In the genomic region with DNA sequence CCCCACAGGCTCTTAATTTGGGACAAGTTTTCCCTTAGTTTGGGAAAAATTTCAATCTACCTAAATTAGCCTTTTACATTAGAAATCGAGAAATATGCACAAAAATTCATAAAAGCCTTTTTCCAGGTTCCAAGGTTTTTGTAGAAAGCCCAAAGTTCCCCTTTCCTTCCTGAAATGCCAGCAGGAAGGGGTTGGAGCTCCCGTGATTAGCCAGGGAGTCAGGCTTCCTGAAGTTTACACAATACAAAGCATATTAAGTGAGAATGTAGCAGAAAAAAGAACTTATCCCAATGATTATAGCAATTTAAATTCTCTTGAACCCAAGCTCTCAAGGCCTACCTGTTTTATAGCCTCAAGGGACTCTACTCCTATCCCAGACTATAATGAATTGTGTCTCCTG, we compare ENCODE assay signal across 15 cellular contexts.
"Had no signal": no experiment of that assay in that cellular context is flagged by ENCODE, and none has a peak within 500 bp of the region (broad histone marks: within the 10 kb centered on the region; RNA-seq: fewer than 3 reads in every experiment).

No MANE protein-coding gene starts in this region.

- H3K36me3 ChIP-seq: lower lobe of right lung, neural progenitor cell, pancreas, suprapubic skin had no signal

- H3K27me3 Mint-ChIP-seq: type B pancreatic cell had no signal

- H3K9me3 ChIP-seq: gastroesophageal sphincter, heart right ventricle, lower lobe of right lung, pancreas, SJSA1, suprapubic skin had no signal

- H3K4me3 ChIP-seq: gastroesophageal sphincter, heart right ventricle, lower lobe of right lung, neural progenitor cell, pancreas, SJSA1, suprapubic skin had no signal

- H3K27ac Mint-ChIP-seq: activated T-helper 2 cell treated with anti-CD3 and anti-CD28 coated beads, Interferon-gamma antibody, Interleukin-2, Interleukin-4, amounts not matched to agents 10 μg/mL and 5 μg/mL and 100 μg/mL, durations not matched to agents 14 hours and 24 hours and 36 hours; T-helper 2 cell treated with Interferon-gamma antibody and Interleukin-4, amounts not matched to agents 5 μg/mL and 100 μg/mL, for 36 hours; type B pancreatic cell had no signal

- H3K27me3 ChIP-seq: gastroesophageal sphincter, heart right ventricle, neural progenitor cell, pancreas, SJSA1, suprapubic skin had no signal

- ATAC-seq: gastroesophageal sphincter, heart right ventricle, left cardiac atrium, lower lobe of right lung had no signal

- H3K4me3 Mint-ChIP-seq: activated naive CD4-positive, alpha-beta T cell treated with anti-CD3 and anti-CD28 coated beads for 36 hours; neural progenitor cell; T-helper 2 cell treated with Interferon-gamma antibody and Interleukin-4, amounts not matched to agents 5 μg/mL and 100 μg/mL, for 36 hours; type B pancreatic cell had no signal

- H3K27ac ChIP-seq: lower lobe of right lung, neural progenitor cell, pancreas, SJSA1, suprapubic skin had no signal

- DNase-seq: activated CD4-positive, alpha-beta T cell treated with anti-CD3 and anti-CD28 coated beads, Interleukin-2, amount 50 U/mL, for 1 hour; activated naive CD4-positive, alpha-beta T cell treated with anti-CD3 and anti-CD28 coated beads for 36 hours; heart right ventricle; stimulated activated CD4-positive, alpha-beta T cell treated with anti-CD3 and anti-CD28 coated beads, Interleukin-4, amount 100 ng/mL, for 1 hour; SW 1271 had no signal

- H3K9me3 Mint-ChIP-seq: activated naive CD4-positive, alpha-beta T cell treated with anti-CD3 and anti-CD28 coated beads for 36 hours; activated T-helper 2 cell treated with anti-CD3 and anti-CD28 coated beads, Interferon-gamma antibody, Interleukin-2, Interleukin-4, amounts not matched to agents 10 μg/mL and 5 μg/mL and 100 μg/mL, durations not matched to agents 14 hours and 24 hours and 36 hours; neural progenitor cell; T-helper 2 cell treated with Interferon-gamma antibody and Interleukin-4, amounts not matched to agents 5 μg/mL and 100 μg/mL, for 36 hours; type B pancreatic cell had no signal

- H3K36me3 Mint-ChIP-seq: neural progenitor cell had no signal
